In genomic region chr2:33492735-33493134, GRCh38 we compare ENCODE assay signal across 21 cellular contexts. TPM values are rescaled to one million over a fixed set of nuclear protein-coding genes. Genes with fewer than 3 reads are reported as not detected.
"Had no signal": no experiment of that assay in that cellular context is flagged by ENCODE, and none has a peak within 500 bp of the region (broad histone marks: within the 10 kb centered on the region; RNA-seq: fewer than 3 reads in every experiment).

No MANE protein-coding gene starts in this region.

- H3K36me3 ChIP-seq: right atrium auricular region, transverse colon, uterus had no signal

- H3K27me3 ChIP-seq: body of pancreas, dorsolateral prefrontal cortex, right atrium auricular region, transverse colon, uterus had no signal

- H3K4me1 Mint-ChIP-seq: neural crest cell had no signal

- ATAC-seq: activated CD8-positive, alpha-beta T cell treated with anti-CD3 and anti-CD28 coated beads for 36 hours; body of pancreas; foreskin keratinocyte; left lobe of liver; stimulated activated naive CD8-positive, alpha-beta T cell treated with anti-CD3 and anti-CD28 coated beads, Interleukin-15, Interleukin-2, amounts not matched to agents 100 U/mL and 50 U/mL, for 24 hours had no signal

- H3K4me3 Mint-ChIP-seq: activated CD4-positive, alpha-beta T cell treated with anti-CD3 and anti-CD28 coated beads, Interleukin-2, amount 10 ng/mL, durations not matched to agents 24 days and 14 days; activated CD8-positive, alpha-beta T cell treated with anti-CD3 and anti-CD28 coated beads for 36 hours; activated naive CD4-positive, alpha-beta T cell treated with anti-CD3 and anti-CD28 coated beads for 36 hours; activated T-cell treated with anti-CD3 and anti-CD28 coated beads, Interleukin-2, amount 50 U/mL, for 24 hours; neural crest cell had no signal

- DNase-seq: activated CD4-positive, alpha-beta T cell treated with anti-CD3 and anti-CD28 coated beads, Interleukin-2, amount 10 ng/mL, durations not matched to agents 24 days and 14 days; activated CD4-positive, CD25-positive, alpha-beta regulatory T cell; activated CD8-positive, alpha-beta T cell treated with anti-CD3 and anti-CD28 coated beads for 36 hours; activated naive CD4-positive, alpha-beta T cell treated with anti-CD3 and anti-CD28 coated beads for 36 hours; activated T-cell treated with anti-CD3 and anti-CD28 coated beads, Interleukin-2, amount 50 U/mL, for 24 hours; body of pancreas; dorsolateral prefrontal cortex; foreskin keratinocyte; glutamatergic neuron; hypothalamus; mammary epithelial cell; stimulated activated CD4-positive, alpha-beta T cell treated with anti-CD3 and anti-CD28 coated beads, Interleukin-12 subunit alpha, Interleukin-12 subunit beta, amount 100 ng/mL, for 4 hours; stimulated activated CD4-positive, alpha-beta T cell treated with anti-CD3 and anti-CD28 coated beads, Interleukin-1b, Interleukin-23, amount 100 ng/mL, for 48 hours; stimulated activated CD8-positive, alpha-beta memory T cell treated with anti-CD3 and anti-CD28 coated beads, Interleukin-4, amount 100 ng/mL, for 48 hours; stimulated activated naive CD8-positive, alpha-beta T cell treated with anti-CD3 and anti-CD28 coated beads, Interleukin-15, Interleukin-2, amounts not matched to agents 100 U/mL and 50 U/mL, for 24 hours; transverse colon; uterus had no signal

- H3K9me3 ChIP-seq: body of pancreas, right atrium auricular region, transverse colon, uterus had no signal

- H3K9me3 Mint-ChIP-seq: activated CD8-positive, alpha-beta T cell treated with anti-CD3 and anti-CD28 coated beads for 36 hours; activated naive CD4-positive, alpha-beta T cell treated with anti-CD3 and anti-CD28 coated beads for 36 hours; activated T-cell treated with anti-CD3 and anti-CD28 coated beads, Interleukin-2, amount 50 U/mL, for 24 hours had no signal

- H3K4me1 ChIP-seq: foreskin keratinocyte, transverse colon, uterus had no signal

- H3K4me3 ChIP-seq: body of pancreas, dorsolateral prefrontal cortex, right atrium auricular region, transverse colon, uterus had no signal

- H3K27me3 Mint-ChIP-seq: activated CD4-positive, alpha-beta T cell treated with anti-CD3 and anti-CD28 coated beads, Interleukin-2, amount 10 ng/mL, durations not matched to agents 24 days and 14 days had no signal

- H3K27ac ChIP-seq: body of pancreas, foreskin keratinocyte, right atrium auricular region, uterus had no signal

- H3K27ac Mint-ChIP-seq: activated CD4-positive, alpha-beta T cell treated with anti-CD3 and anti-CD28 coated beads, Interleukin-2, amount 10 ng/mL, durations not matched to agents 24 days and 14 days; activated CD8-positive, alpha-beta T cell treated with anti-CD3 and anti-CD28 coated beads for 36 hours; activated naive CD4-positive, alpha-beta T cell treated with anti-CD3 and anti-CD28 coated beads for 36 hours; activated T-cell treated with anti-CD3 and anti-CD28 coated beads, Interleukin-2, amount 50 U/mL, for 24 hours; progenitor cell of endocrine pancreas had no signal

RNA-seq across cellular contexts. Expression of gene RASGRP3, which starts 16.3 kb away (rescaled TPM):
- total RNA-seq: progenitor cell of endocrine pancreas had no signal
